In the genomic region with DNA sequence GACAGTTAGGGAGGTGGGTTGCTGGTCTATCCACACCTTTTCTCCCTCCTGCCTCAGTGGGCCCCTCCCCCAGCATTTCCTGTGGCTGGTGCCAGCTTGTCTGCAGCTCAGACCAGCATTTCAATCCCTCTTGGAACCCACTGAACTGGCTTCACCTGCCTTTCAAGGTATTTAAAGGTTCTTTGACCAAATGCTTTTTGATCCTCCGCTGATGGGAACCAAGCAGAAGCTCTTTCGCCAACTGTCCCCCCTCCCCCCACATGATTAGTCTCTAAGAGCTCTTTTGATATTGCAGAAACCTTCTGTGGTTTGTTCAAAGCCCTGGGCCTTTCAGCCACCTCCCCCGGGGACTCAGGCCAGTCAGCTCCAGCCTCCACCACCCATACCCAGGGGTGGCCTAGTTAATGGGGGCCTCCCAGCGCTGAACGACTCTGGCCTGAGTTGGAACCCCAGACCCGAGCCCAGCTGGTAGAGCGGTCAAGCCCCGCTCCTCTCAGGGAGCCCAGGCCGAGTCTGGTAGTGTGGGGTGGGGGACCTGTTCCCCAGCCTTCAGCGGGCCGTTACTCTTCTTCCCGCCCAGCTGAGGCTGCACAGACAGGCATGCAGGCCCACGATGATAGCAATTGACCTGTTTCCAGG, we compare ENCODE assay signal across 12 cellular contexts. TPM values are rescaled to one million over a fixed set of nuclear protein-coding genes. Genes with fewer than 3 reads are reported as not detected.
DNase-seq lines count a peak whose midpoint lies in the region; ATAC-seq and TF ChIP-seq lines count a peak whose summit lies in the region.
"Had no signal": no experiment of that assay in that cellular context is flagged by ENCODE, and none has a peak within 500 bp of the region (broad histone marks: within the 10 kb centered on the region; RNA-seq: fewer than 3 reads in every experiment).

No MANE protein-coding gene starts in this region.

- H3K9me3 Mint-ChIP-seq in central memory CD8-positive, alpha-beta T cell, result no peaks in the 10 kb centered on the region
- no peaks in the 10 kb centered on the region for H3K9me3 Mint-ChIP-seq in activated naive CD4-positive, alpha-beta T cell treated with anti-CD3 and anti-CD28 coated beads, Interleukin-2, amount 10 ng/mL, durations not matched to agents 7 days and 5 days
- H3K9me3 Mint-ChIP-seq: memory B cell had no signal

- peaks cover 19% of the 10 kb centered on the region for H3K4me1 Mint-ChIP-seq in central memory CD8-positive, alpha-beta T cell
- peaks cover 15% of the 10 kb centered on the region for H3K4me1 Mint-ChIP-seq in activated naive CD4-positive, alpha-beta T cell treated with anti-CD3 and anti-CD28 coated beads, Interleukin-2, amount 10 ng/mL, durations not matched to agents 7 days and 5 days

- peak overlapping the region; percentile 88 for H3K4me2 ChIP-seq in HCT116 (ENCODE audit: low read length)
- peak overlapping the region; percentile 76 for H3K4me2 ChIP-seq in osteoblast (ENCODE audit: insufficient read depth, low read length)

- TF ChIP-seq CTCF in AG04450 (IDR thresholded peaks at IDR 0.05; ENCODE audit: low read depth, low read length) (no peak), HCT116 (IDR thresholded peaks at IDR 0.05 in 2 of 3, conservative IDR thresholded peaks at IDR 0.05 in 1 of 3; ENCODE audit: borderline replicate concordance in 1 of 3, insufficient read depth in 1 of 3, low read depth in 2 of 3, low read length in 2 of 3) (no peak), osteoblast (IDR thresholded peaks at IDR 0.05; ENCODE audit: extremely low read depth, low read depth, low read length) (no peak)

- H3K9ac ChIP-seq in HCT116 (ENCODE audit: low read length), result peak overlapping the region; percentile 65

- peaks cover 2% of the 10 kb centered on the region for H3K36me3 Mint-ChIP-seq in central memory CD8-positive, alpha-beta T cell (ENCODE audit: insufficient read depth)
- H3K36me3 Mint-ChIP-seq in activated naive CD4-positive, alpha-beta T cell treated with anti-CD3 and anti-CD28 coated beads, Interleukin-2, amount 10 ng/mL, durations not matched to agents 7 days and 5 days, result no peaks in the 10 kb centered on the region
- H3K36me3 Mint-ChIP-seq: memory B cell had no signal

- TF ChIP-seq POLR2A in HCT116 (IDR thresholded peaks at IDR 0.05; ENCODE audit: borderline replicate concordance, extremely low read depth, insufficient read depth, insufficient read length), result no peak

- POLR2A ChIA-PET in AG04450 (lab: Yijun Ruan, JAX) (no interaction called here), HCT116 (lab: Charles Lee) (interaction anchor here (1.0 kb wide), 1 partner anchor 13 kb away, joined by 3 read pairs; no protein-coding TSS in a partner anchor)

- H3K79me2 ChIP-seq in HCT116 (ENCODE audit: insufficient read depth, low read length) (no peaks in the 10 kb centered on the region), osteoblast (ENCODE audit: insufficient read depth, low read length) (no peaks in the 10 kb centered on the region)

- CTCF ChIA-PET in AG04450 (lab: Charles Lee) (interaction anchor here (1.3 to 1.5 kb wide), 2 partner anchors 40 to 70 kb away, joined by 3 to 5 read pairs; no protein-coding TSS in a partner anchor), HCT116 (lab: Charles Lee) (interaction anchor here (0.8 to 3.2 kb wide), 5 partner anchors 23 to 70 kb away, joined by 3 to 11 read pairs (median 4); no protein-coding TSS in a partner anchor)
- CTCF ChIA-PET in activated naive CD4-positive, alpha-beta T cell treated with anti-CD3 and anti-CD28 coated beads, Interleukin-2, amount 10 ng/mL, durations not matched to agents 7 days and 5 days (lab: Charles Lee), result no interaction called here

- intact Hi-C loops in HCT116 (cut with micrococcal nuclease), result no loop called here

- H3K36me3 ChIP-seq in HCT116 (ENCODE audit: control insufficient read depth in 1 of 2, insufficient read depth in 2 of 2, low read length in 2 of 2) (no peaks in the 10 kb centered on the region), osteoblast (ENCODE audit: insufficient read depth, low read length) (no peaks in the 10 kb centered on the region)
- H3K36me3 ChIP-seq: HAP-1 had no signal

- DNase-seq in AG04450 (ENCODE audit: low read depth, low spot score) (no peak), HCT116 (ENCODE audit: low read depth, low spot score) (no peak), osteoblast (ENCODE audit: insufficient read length, low spot score, missing footprints) (no peak), DMS 273 (lab: John Stamatoyannopoulos, UW; ENCODE audit: unreplicated experiment) (no peak), foreskin melanocyte (no peak)
- no peak for DNase-seq in central memory CD8-positive, alpha-beta T cell (ENCODE audit: low spot score in 2 of 2)
- no peak for DNase-seq in activated naive CD4-positive, alpha-beta T cell treated with anti-CD3 and anti-CD28 coated beads, Interleukin-2, amount 10 ng/mL, durations not matched to agents 7 days and 5 days
- DNase-seq: NCI-H1436 treated with DMSO at 0.1 percent for 48 hours; stimulated activated naive CD8-positive, alpha-beta T cell treated with anti-CD3 and anti-CD28 coated beads, Interleukin-15, Interleukin-2, amounts not matched to agents 100 U/mL and 50 U/mL, for 24 hours had no signal

- peaks cover 69% of the 10 kb centered on the region for H3K27me3 ChIP-seq in AG04450 (ENCODE audit: control insufficient read depth, insufficient read depth, low read length)
- no peaks in the 10 kb centered on the region for H3K27me3 ChIP-seq in HCT116 (ENCODE audit: insufficient read depth, low read length)
- peaks cover 33% of the 10 kb centered on the region for H3K27me3 ChIP-seq in osteoblast (ENCODE audit: insufficient read depth, low read length)

- RAD21 ChIA-PET in HCT116 (lab: Charles Lee; ENCODE audit: low non-redundant PET in 1 of 2, low total read pairs in 2 of 2, uncharacterized antibody in 2 of 2, unreplicated experiment in 2 of 2), result no interaction called here

- no TSS peak for BruUV-seq in HCT116 (replicated peaks; lab: Mats Ljungman, UMichigan)

- no peak overlapping the region for H3K27ac Mint-ChIP-seq in central memory CD8-positive, alpha-beta T cell (ENCODE audit: low read depth)
- H3K27ac Mint-ChIP-seq in activated naive CD4-positive, alpha-beta T cell treated with anti-CD3 and anti-CD28 coated beads, Interleukin-2, amount 10 ng/mL, durations not matched to agents 7 days and 5 days, result no peak overlapping the region
- H3K27ac Mint-ChIP-seq: memory B cell had no signal

- no peak overlapping the region for H3K27ac ChIP-seq in AG04450 (ENCODE audit: low read depth, low read length)
- H3K27ac ChIP-seq in HCT116 (ENCODE audit: low read depth, low read length), result peak overlapping the region; percentile 67
- H3K27ac ChIP-seq in osteoblast (ENCODE audit: low read depth, low read length), result no peak overlapping the region

- ATAC-seq in HCT116, result no peak
- no peak for ATAC-seq in central memory CD8-positive, alpha-beta T cell (replicated peaks; ENCODE audit: extremely low read depth, poor library complexity, severe bottlenecking)
- no peak for ATAC-seq in GM21576 (IDR thresholded peaks at IDR 0.05; ENCODE audit: unreplicated experiment)
- ATAC-seq: stimulated activated naive CD8-positive, alpha-beta T cell treated with anti-CD3 and anti-CD28 coated beads, Interleukin-15, Interleukin-2, amounts not matched to agents 100 U/mL and 50 U/mL, for 24 hours had no signal

- H3K9me3 ChIP-seq in AG04450 (ENCODE audit: control insufficient read depth, insufficient read depth, low read length) (no peaks in the 10 kb centered on the region; the same call in 1 of the 2 replicates), HCT116 (ENCODE audit: control insufficient read depth in 1 of 2, insufficient read depth in 1 of 2, low read depth in 1 of 2, low read length in 2 of 2) (no peaks in the 10 kb centered on the region), osteoblast (ENCODE audit: low read depth, low read length) (no peaks in the 10 kb centered on the region)
- H3K9me3 ChIP-seq: HAP-1 had no signal

- H3K4me3 Mint-ChIP-seq in central memory CD8-positive, alpha-beta T cell, result peak overlapping the region; percentile 52
- H3K4me3 Mint-ChIP-seq in activated naive CD4-positive, alpha-beta T cell treated with anti-CD3 and anti-CD28 coated beads, Interleukin-2, amount 10 ng/mL, durations not matched to agents 7 days and 5 days, result no peak overlapping the region

- no peak for TF ChIP-seq RAD21 in HCT116 (IDR thresholded peaks at IDR 0.05; ENCODE audit: low read depth)

- H3K9me2 ChIP-seq in HCT116 (ENCODE audit: insufficient read depth), result no peaks in the 10 kb centered on the region

- H4K20me1 ChIP-seq in HCT116 (ENCODE audit: insufficient read depth) (no peaks in the 10 kb centered on the region), osteoblast (ENCODE audit: insufficient read depth, low read length) (no peaks in the 10 kb centered on the region)

- no peak overlapping the region for H2AFZ ChIP-seq in HCT116 (ENCODE audit: low read depth, low read length, poor library complexity, severe bottlenecking)
- H2AFZ ChIP-seq in osteoblast (ENCODE audit: low read length), result no peak overlapping the region

- H3K4me1 ChIP-seq in HCT116 (ENCODE audit: control insufficient read depth in 1 of 2, insufficient read depth in 2 of 2, low read length in 2 of 2), result peaks cover 32 to 49% of the 10 kb centered on the region in 2 experiments
- peaks cover 17% of the 10 kb centered on the region for H3K4me1 ChIP-seq in osteoblast (ENCODE audit: insufficient read depth, low read length)
- H3K4me1 ChIP-seq: HAP-1 had no signal

- peaks cover 61% of the 10 kb centered on the region for H3K27me3 Mint-ChIP-seq in central memory CD8-positive, alpha-beta T cell
- peaks cover 96% of the 10 kb centered on the region for H3K27me3 Mint-ChIP-seq in activated naive CD4-positive, alpha-beta T cell treated with anti-CD3 and anti-CD28 coated beads, Interleukin-2, amount 10 ng/mL, durations not matched to agents 7 days and 5 days

- H3K4me3 ChIP-seq in AG04450 (ENCODE audit: low read depth, low read length), result 0 out of 2 replicates have a peak overlapping the region, but pooled peaks have one; percentile 43
- peak overlapping the region; percentile 57 to 66 for H3K4me3 ChIP-seq in HCT116 (replicated peaks in 1 of 2; ENCODE audit: low read depth in 1 of 2, low read length in 2 of 2)
- peak overlapping the region; percentile 70 for H3K4me3 ChIP-seq in osteoblast (ENCODE audit: insufficient read depth, low read length)
- H3K4me3 ChIP-seq: HAP-1 had no signal

TF ChIP-seq in HCT116, 20 proteins besides CTCF, POLR2A, EP300 and RAD21:
- TF ChIP-seq JUND (IDR thresholded peaks at IDR 0.05) (no peak), TCF7L2 (IDR thresholded peaks at IDR 0.05; ENCODE audit: borderline replicate concordance, extremely low read depth, insufficient read depth, insufficient read length) (peak; percentile 10)

RNA-seq across cellular contexts. Expression of a gene that starts 6.0 kb away (rescaled TPM):
- polyA plus RNA-seq in AG04450 (2011; rRNA removed), result 0.45 and 0.60 TPM in 2 replicates
- polyA minus RNA-seq in AG04450 (2011; rRNA and poly(A)+ RNA removed), result 0.83 and 1.0 TPM in 2 replicates
- total RNA-seq in HCT116 (2021; ENCODE audit: unreplicated experiment) (27.4 TPM), osteoblast (3.6 and 6.8 TPM in 2 replicates)
- polyA plus RNA-seq in HCT116 (2012), result 27.5 and 28.5 TPM in 2 replicates
